In the genomic region with DNA sequence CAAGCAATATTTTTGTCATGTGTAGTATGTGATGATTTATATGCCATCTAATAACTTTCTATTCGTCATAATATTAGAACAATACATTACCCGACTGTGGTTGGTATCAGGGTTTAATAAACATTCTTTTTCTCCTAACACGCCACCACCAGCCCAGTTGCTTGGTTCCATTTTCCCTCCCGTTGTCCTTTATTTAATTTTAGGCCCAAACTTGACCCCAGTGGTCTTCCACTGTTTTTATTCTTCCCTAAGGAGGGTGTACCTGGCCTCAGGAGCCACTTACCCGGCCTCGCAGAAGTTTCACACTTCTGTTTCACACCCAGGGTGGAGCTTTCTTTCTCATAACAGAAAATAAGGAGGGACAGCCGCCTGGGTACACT, we compare ENCODE assay signal across 10 cellular contexts. TPM values are rescaled to one million over a fixed set of nuclear protein-coding genes. Genes with fewer than 3 reads are reported as not detected.
A peak's percentile ranks its signal among the peaks of the same experiment; 100 is the strongest.
DNase-seq lines count a peak whose midpoint lies in the region; ATAC-seq and TF ChIP-seq lines count a peak whose summit lies in the region.
"Had no signal": no experiment of that assay in that cellular context is flagged by ENCODE, and none has a peak within 500 bp of the region (broad histone marks: within the 10 kb centered on the region; RNA-seq: fewer than 3 reads in every experiment).

No MANE protein-coding gene starts in this region.

- H3K27me3 Mint-ChIP-seq in natural killer cell treated with Interleukin-12 subunit alpha and Interleukin-12 subunit beta and Interleukin-15 and Interleukin-18, amount 100 ng/mL, for 72 hours, result peaks cover 4 to 13% of the 10 kb centered on the region in 2 donors
- peaks cover 3 to 8% of the 10 kb centered on the region in 2 donors for H3K27me3 Mint-ChIP-seq in natural killer cell (ENCODE audit: low read depth in 2 of 2)
- H3K27me3 Mint-ChIP-seq in chondrocyte (ENCODE audit: low read depth), result no peaks in the 10 kb centered on the region
- H3K27me3 Mint-ChIP-seq in mesothelial cell of epicardium (ENCODE audit: low read depth), result no peaks in the 10 kb centered on the region
- H3K27me3 Mint-ChIP-seq in activated naive CD4-positive, alpha-beta T cell treated with anti-CD3 and anti-CD28 coated beads for 36 hours (ENCODE audit: low read depth), result no peaks in the 10 kb centered on the region

- CTCF ChIA-PET in activated naive CD4-positive, alpha-beta T cell treated with anti-CD3 and anti-CD28 coated beads for 36 hours (lab: Charles Lee), result interaction anchor here (1.2 kb wide), 1 partner anchor 50 kb away, joined by 6 read pairs; no protein-coding TSS in a partner anchor

- intact Hi-C loops in natural killer cell (cut with micrococcal nuclease), result no loop called here
- intact Hi-C loops in activated naive CD4-positive, alpha-beta T cell treated with anti-CD3 and anti-CD28 coated beads for 36 hours (cut with micrococcal nuclease), result loop anchor here (1.0 to 5.0 kb wide), 5 partner anchors 18 to 72 kb away; no protein-coding TSS in a partner anchor

- no peaks in the 10 kb centered on the region for H3K9me3 Mint-ChIP-seq in natural killer cell treated with Interleukin-12 subunit alpha and Interleukin-12 subunit beta and Interleukin-15 and Interleukin-18, amount 100 ng/mL, for 72 hours
- H3K9me3 Mint-ChIP-seq in natural killer cell (no peaks in the 10 kb centered on the region), chondrocyte (ENCODE audit: low read depth) (no peaks in the 10 kb centered on the region), mesothelial cell of epicardium (no peaks in the 10 kb centered on the region)
- no peaks in the 10 kb centered on the region for H3K9me3 Mint-ChIP-seq in activated naive CD4-positive, alpha-beta T cell treated with anti-CD3 and anti-CD28 coated beads for 36 hours

- no peak for ATAC-seq in natural killer cell treated with Interleukin-12 subunit alpha and Interleukin-12 subunit beta and Interleukin-15 and Interleukin-18, amount 100 ng/mL, for 72 hours
- no peak for ATAC-seq in natural killer cell

- H3K36me3 Mint-ChIP-seq in natural killer cell treated with Interleukin-12 subunit alpha and Interleukin-12 subunit beta and Interleukin-15 and Interleukin-18, amount 100 ng/mL, for 72 hours, result no peaks in the 10 kb centered on the region
- H3K36me3 Mint-ChIP-seq in natural killer cell (no peaks in the 10 kb centered on the region), chondrocyte (ENCODE audit: low read depth) (no peaks in the 10 kb centered on the region), mesothelial cell of epicardium (no peaks in the 10 kb centered on the region)
- H3K36me3 Mint-ChIP-seq in activated naive CD4-positive, alpha-beta T cell treated with anti-CD3 and anti-CD28 coated beads for 36 hours (ENCODE audit: low read depth), result no peaks in the 10 kb centered on the region

- TF ChIP-seq CTCF in natural killer cell (IDR thresholded peaks at IDR 0.05) (no peak), chondrocyte (IDR thresholded peaks at IDR 0.05) (no peak), mesothelial cell of epicardium (IDR thresholded peaks at IDR 0.05; ENCODE audit: unreplicated experiment) (no peak)

- H3K4me3 Mint-ChIP-seq in natural killer cell treated with Interleukin-12 subunit alpha and Interleukin-12 subunit beta and Interleukin-15 and Interleukin-18, amount 100 ng/mL, for 72 hours, result peak overlapping the region; percentile 83
- no peak overlapping the region for H3K4me3 Mint-ChIP-seq in natural killer cell
- peak overlapping the region; percentile 64 for H3K4me3 Mint-ChIP-seq in chondrocyte (ENCODE audit: unreplicated experiment)
- H3K4me3 Mint-ChIP-seq in mesothelial cell of epicardium, result peak overlapping the region; percentile 60
- no peak overlapping the region for H3K4me3 Mint-ChIP-seq in activated naive CD4-positive, alpha-beta T cell treated with anti-CD3 and anti-CD28 coated beads for 36 hours

- peaks cover 34 to 48% of the 10 kb centered on the region in 2 donors for H3K4me1 Mint-ChIP-seq in natural killer cell treated with Interleukin-12 subunit alpha and Interleukin-12 subunit beta and Interleukin-15 and Interleukin-18, amount 100 ng/mL, for 72 hours (ENCODE audit: low read depth in 2 of 2)
- H3K4me1 Mint-ChIP-seq in natural killer cell (peaks cover 10 to 17% of the 10 kb centered on the region in 2 donors), chondrocyte (ENCODE audit: low read depth) (peaks cover 74% of the 10 kb centered on the region), mesothelial cell of epicardium (peaks cover 72% of the 10 kb centered on the region)
- peaks cover 32% of the 10 kb centered on the region for H3K4me1 Mint-ChIP-seq in activated naive CD4-positive, alpha-beta T cell treated with anti-CD3 and anti-CD28 coated beads for 36 hours (ENCODE audit: low read depth)

- DNase-seq in natural killer cell treated with Interleukin-12 subunit alpha and Interleukin-12 subunit beta and Interleukin-15 and Interleukin-18, amount 100 ng/mL, for 72 hours (ENCODE audit: low spot score), result no peak
- DNase-seq in natural killer cell (no peak), chondrocyte (ENCODE audit: low spot score) (no peak), mesothelial cell of epicardium (ENCODE audit: low spot score in 2 of 2, unreplicated experiment in 2 of 2) (no peak), NCI-H1436 (lab: John Stamatoyannopoulos, UW) (no peak), DMS 273 treated with DMSO at 0.1 percent for 48 hours (lab: John Stamatoyannopoulos, UW) (no peak)
- no peak for DNase-seq in activated CD4-positive, CD25-positive, alpha-beta regulatory T cell treated with anti-CD3 and anti-CD28 coated beads, Interleukin-2, amount 50 U/mL, for 72 hours
- DNase-seq in activated naive CD4-positive, alpha-beta T cell treated with anti-CD3 and anti-CD28 coated beads for 36 hours, result no peak
- DNase-seq: NCI-H2081; stimulated activated CD4-positive, alpha-beta T cell treated with anti-CD3 and anti-CD28 coated beads, Interleukin-4, amount 100 ng/mL, for 1 hour had no signal

- peak overlapping the region; percentile 82 to 83 for H3K27ac Mint-ChIP-seq in natural killer cell treated with Interleukin-12 subunit alpha and Interleukin-12 subunit beta and Interleukin-15 and Interleukin-18, amount 100 ng/mL, for 72 hours
- peak overlapping the region in 1 of 2 donors; percentile 59 for H3K27ac Mint-ChIP-seq in natural killer cell
- H3K27ac Mint-ChIP-seq in chondrocyte (ENCODE audit: unreplicated experiment), result peak overlapping the region; percentile 100
- H3K27ac Mint-ChIP-seq in mesothelial cell of epicardium, result peak overlapping the region; percentile 100
- no peak overlapping the region for H3K27ac Mint-ChIP-seq in activated naive CD4-positive, alpha-beta T cell treated with anti-CD3 and anti-CD28 coated beads for 36 hours

RNA-seq across cellular contexts. Expression of a gene that starts 33.1 kb away (rescaled TPM):
- 100 to 1,000 TPM; 511 to 723 TPM for total RNA-seq in natural killer cell treated with Interleukin-12 subunit alpha and Interleukin-12 subunit beta and Interleukin-15 and Interleukin-18, amount 100 ng/mL, for 72 hours
- total RNA-seq in natural killer cell (100 to 1,000 TPM; 188 to 242 (median 215) TPM), chondrocyte (11.3 to 15.1 TPM (median 13.0 TPM) in 3 replicates), mesothelial cell of epicardium (26.2 to 30.3 TPM (median 28.6 TPM) in 3 replicates)
- total RNA-seq in activated naive CD4-positive, alpha-beta T cell treated with anti-CD3 and anti-CD28 coated beads for 36 hours, result 100 to 1,000 TPM; 226 to 227 TPM

Comparison
In these comparisons a context has a peak if more than half of its experiments do, and no peak if none do; other contexts are left out.
1. H3K4me3 Mint-ChIP-seq: peak in natural killer cell treated with Interleukin-12 subunit alpha and Interleukin-12 subunit beta and Interleukin-15 and Interleukin-18, amount 100 ng/mL, for 72 hours (single experiment), chondrocyte (single experiment) and mesothelial cell of epicardium (single experiment); none in natural killer cell (single experiment) and activated naive CD4-positive, alpha-beta T cell treated with anti-CD3 and anti-CD28 coated beads for 36 hours (single experiment).